27 cellular contexts compared by ENCODE assay signal in genomic region chr5:91291628-91292569, GRCh38.
DNase-seq lines count a peak whose midpoint lies in the region; ATAC-seq, FAIRE-seq and TF ChIP-seq lines count a peak whose summit lies in the region.
"Had no signal": no experiment of that assay in that cellular context is flagged by ENCODE, and none has a peak within 500 bp of the region (broad histone marks: within the 10 kb centered on the region; RNA-seq: fewer than 3 reads in every experiment).

No MANE protein-coding gene starts in this region.

- no peak overlapping the region for H2BK20ac ChIP-seq in IMR-90 (ENCODE audit: low read depth, low read length)

- peak overlapping the region; percentile 39; the same call in 1 of the 2 replicates for H3K18ac ChIP-seq in IMR-90 (ENCODE audit: low read depth, low read length)

- no peak overlapping the region for H3K23ac ChIP-seq in IMR-90 (ENCODE audit: low read depth, low read length)

- no peaks in the 10 kb centered on the region for H3K36me3 Mint-ChIP-seq in activated T-cell treated with anti-CD3 and anti-CD28 coated beads, Interleukin-2, amount 50 U/mL, for 72 hours (ENCODE audit: insufficient read depth in 2 of 2)
- H3K36me3 Mint-ChIP-seq: brain had no signal

- no peaks in the 10 kb centered on the region for H3K27me3 ChIP-seq in IMR-90 (ENCODE audit: control insufficient read depth, insufficient read depth, low read length)
- no peaks in the 10 kb centered on the region for H3K27me3 ChIP-seq in K562 (ENCODE audit: control insufficient read depth in 2 of 2, insufficient read depth in 2 of 2, low read length in 2 of 2)
- H3K27me3 ChIP-seq in thyroid gland, result no peaks in the 10 kb centered on the region
- H3K27me3 ChIP-seq in left lung, result no peaks in the 10 kb centered on the region
- H3K27me3 ChIP-seq: tibial nerve had no signal

- no peaks in the 10 kb centered on the region for H3K79me1 ChIP-seq in IMR-90 (ENCODE audit: low read depth in 1 of 2, low read length in 2 of 2)

- H4K20me1 ChIP-seq in IMR-90 (ENCODE audit: insufficient read depth, low read length) (no peaks in the 10 kb centered on the region), K562 (replicated peaks; ENCODE audit: control insufficient read depth, insufficient read depth, low read length) (no peaks in the 10 kb centered on the region)

- H2AFZ ChIP-seq in IMR-90 (replicated peaks; ENCODE audit: low read length, poor library complexity), result no peak overlapping the region
- H2AFZ ChIP-seq in K562 (ENCODE audit: low read depth, low read length), result peak overlapping the region; percentile 78

- intact Hi-C loops in IMR-90 (cut with micrococcal nuclease), result no loop called here
- intact Hi-C loops in K562 (cut with micrococcal nuclease), result no loop called here
- intact Hi-C loops in thyroid gland (cut with DNase I), result no loop called here
- intact Hi-C loops in left lung (cut with DNase I), result no loop called here

- BruUV-seq in IMR-90 (replicated peaks; lab: Mats Ljungman, UMichigan) (no TSS peak), K562 (replicated peaks; lab: Mats Ljungman, UMichigan) (no TSS peak)

- H3K4me1 ChIP-seq in IMR-90 (ENCODE audit: control insufficient read depth, insufficient read depth, low read length) (peaks cover 7% of the 10 kb centered on the region), K562 (replicated peaks in 1 of 2; ENCODE audit: control insufficient read depth in 2 of 2, insufficient read depth in 2 of 2, low read length in 2 of 2) (peaks cover 0 to 14% of the 10 kb centered on the region in 2 experiments; a peak in 3 of 5 replicates), thyroid gland (peaks cover 39 to 56% of the 10 kb centered on the region in 2 donors), left lung (peaks cover 0 to 7% of the 10 kb centered on the region in 2 donors)

- peak in 1 of 2 donors; percentile 19 for DNase-seq in activated T-cell treated with anti-CD3 and anti-CD28 coated beads, Interleukin-2, amount 50 U/mL, for 72 hours
- DNase-seq in activated T-cell treated with anti-CD3 and anti-CD28 coated beads for 4 hours (no peak), IMR-90 (no peak), K562 (ENCODE audit: extremely low read depth in 1 of 4, low spot score in 3 of 4) (peak in 2 of 4 experiments; percentile 38 to 64), thyroid gland (no peak), left lung (no peak)
- DNase-seq in stimulated activated CD4-positive, alpha-beta T cell treated with anti-CD3 and anti-CD28 coated beads, Interleukin-1b, Interleukin-23, amount 100 ng/mL, for 48 hours, result no peak
- DNase-seq: activated CD8-positive, alpha-beta memory T cell treated with anti-CD3 and anti-CD28 coated beads for 24 hours; activated T-cell treated with anti-CD3 and anti-CD28 coated beads, Interleukin-2, amount 50 U/mL, for 4 hours; effector memory CD4-positive, alpha-beta T cell; H7; hypothalamus; Karpas-422; NCI-H1092; NCI-H187 treated with DMSO at 0.1 percent for 48 hours; NCI-H526 treated with DMSO at 0.1 percent for 48 hours; stimulated activated CD4-positive, alpha-beta T cell treated with anti-CD3 and anti-CD28 coated beads, Interleukin-4, amount 100 ng/mL, for 1 hour; stimulated activated naive CD4-positive, alpha-beta T cell treated with Interleukin-2 at 50 U/mL for 16 hours had no signal

- H2BK5ac ChIP-seq in IMR-90 (ENCODE audit: low read depth, low read length, poor library complexity, severe bottlenecking), result no peak overlapping the region

- peak; percentile 31 to 60 for ATAC-seq in activated T-cell treated with anti-CD3 and anti-CD28 coated beads, Interleukin-2, amount 50 U/mL, for 72 hours (replicated peaks in 1 of 2)
- ATAC-seq in IMR-90 (ENCODE audit: low read depth) (0 out of 2 replicates have a peak, but pooled peaks have one; percentile 35), K562 (peak; percentile 90), left lung (no peak), HG03108 (IDR thresholded peaks at IDR 0.05; ENCODE audit: unreplicated experiment) (no peak)
- ATAC-seq: A549; activated T-cell treated with anti-CD3 and anti-CD28 coated beads, Interleukin-2, amount 50 U/mL, for 4 hours; esophagus mucosa had no signal

- TF ChIP-seq POLR2A in IMR-90 (IDR thresholded peaks at IDR 0.05; ENCODE audit: low read depth, low read length), result no peak
- TF ChIP-seq POLR2A in K562 (conservative IDR thresholded peaks at IDR 0.05), result no peak
- TF ChIP-seq POLR2A in thyroid gland (IDR thresholded peaks at IDR 0.05), result no peak

- H3K27ac Mint-ChIP-seq in activated T-cell treated with anti-CD3 and anti-CD28 coated beads, Interleukin-2, amount 50 U/mL, for 72 hours, result no peak overlapping the region
- H3K27ac Mint-ChIP-seq: B cell; T-helper 2 cell treated with Interferon-gamma antibody and Interleukin-4, amounts not matched to agents 5 μg/mL and 100 μg/mL, for 36 hours had no signal

- TF ChIP-seq RAD21 in IMR-90 (IDR thresholded peaks at IDR 0.05; ENCODE audit: low read length) (no peak), K562 (CRISPR knock-in tag; conservative IDR thresholded peaks at IDR 0.05 in 1 of 2, IDR thresholded peaks at IDR 0.05 in 1 of 2) (no peak; a peak in 1 of 4 replicates)

- H4K5ac ChIP-seq in IMR-90 (ENCODE audit: low read depth, low read length), result no peak overlapping the region

- H3K56ac ChIP-seq in IMR-90 (ENCODE audit: extremely low read depth, insufficient read depth, low read length), result no peak overlapping the region

- H3K27me3 Mint-ChIP-seq in activated T-cell treated with anti-CD3 and anti-CD28 coated beads, Interleukin-2, amount 50 U/mL, for 72 hours (ENCODE audit: low read depth), result no peaks in the 10 kb centered on the region
- H3K27me3 Mint-ChIP-seq: brain had no signal

- no peak overlapping the region for H3K9ac ChIP-seq in IMR-90 (ENCODE audit: low read depth, low read length)
- no peak overlapping the region for H3K9ac ChIP-seq in K562 (ENCODE audit: insufficient read depth in 1 of 2, low read depth in 2 of 2, low read length in 2 of 2)

- peak overlapping the region; percentile 66; the same call in 1 of the 2 replicates for H2AK5ac ChIP-seq in IMR-90 (ENCODE audit: low read depth, low read length)

- H3K4me1 Mint-ChIP-seq in activated T-cell treated with anti-CD3 and anti-CD28 coated beads, Interleukin-2, amount 50 U/mL, for 72 hours (ENCODE audit: low read depth), result peaks cover 27% of the 10 kb centered on the region
- H3K4me1 Mint-ChIP-seq: B cell had no signal

- H3K4me3 ChIP-seq in IMR-90 (ENCODE audit: insufficient read depth, low read depth, low read length) (no peak overlapping the region), K562 (no peak overlapping the region), thyroid gland (replicated peaks in 1 of 3) (no peak overlapping the region), left lung (no peak overlapping the region)
- H3K4me3 ChIP-seq: A549, tibial nerve had no signal

- H3K79me2 ChIP-seq in K562 (ENCODE audit: control insufficient read depth, insufficient read depth, low read length), result no peaks in the 10 kb centered on the region

- no peak overlapping the region for H4K8ac ChIP-seq in IMR-90 (ENCODE audit: low read depth in 2 of 2, low read length in 2 of 2)

- H3K27ac ChIP-seq in IMR-90 (ENCODE audit: insufficient read depth, low read length), result no peak overlapping the region
- H3K27ac ChIP-seq in K562 (ENCODE audit: extremely low read depth, low read depth, low read length), result peak overlapping the region; percentile 22; the same call in 1 of the 3 replicates
- peak overlapping the region; percentile 84 to 91 (median 88) for H3K27ac ChIP-seq in thyroid gland
- no peak overlapping the region for H3K27ac ChIP-seq in left lung
- H3K27ac ChIP-seq: tibial nerve had no signal

- WGBS in IMR-90 (ENCODE audit: extremely low coverage in 2 of 2, insufficient read length in 1 of 2), 2 experiments, result 80% methylated on average over 1 of the region's 4 CpGs; no CpG with 5 or more reads in 1 of the 2 experiments
- 19% methylated on average over 4 of the region's 4 CpGs for WGBS in K562 (ENCODE audit: insufficient coverage, low coverage, missing lambda C conversion rate)
- WGBS in thyroid gland, 2 donors, result 94% methylated on average over 4 of the region's 4 CpGs

- dilution Hi-C loops in IMR-90 (cut with HindIII; ENCODE audit: low sequenced_read_pairs, unreplicated experiment), result no loop called here

- H3K9me1 ChIP-seq in IMR-90 (ENCODE audit: insufficient read depth, low read length) (0 out of 2 replicates have a peak, but pooled peaks cover 5% of the 10 kb centered on the region), K562 (ENCODE audit: control insufficient read depth, insufficient read depth, low read length) (no peaks in the 10 kb centered on the region)

- H3K4me2 ChIP-seq in IMR-90 (ENCODE audit: low read depth, low read length) (no peak overlapping the region), K562 (ENCODE audit: insufficient read depth, low read length) (no peak overlapping the region; the same call in 1 of the 2 replicates)

- CTCF ChIA-PET in IMR-90 (lab: Yijun Ruan, JAX) (interaction anchor here (0.6 to 1.2 kb wide), 2 partner anchors 10 to 126 kb away, joined by 3 read pairs; no protein-coding TSS in a partner anchor), K562 (lab: Yijun Ruan, JAX; ENCODE audit: low intra/inter-chr PET ratio) (no interaction called here)

- H3K36me3 ChIP-seq in IMR-90 (ENCODE audit: control insufficient read depth, insufficient read depth, low read length) (no peaks in the 10 kb centered on the region), K562 (ENCODE audit: control insufficient read depth, insufficient read depth, low read length) (no peaks in the 10 kb centered on the region), thyroid gland (no peaks in the 10 kb centered on the region), left lung (no peaks in the 10 kb centered on the region)
- H3K36me3 ChIP-seq: tibial nerve had no signal

- 0 out of 2 replicates have a peak overlapping the region, but pooled peaks have one; percentile 44 for H3K14ac ChIP-seq in IMR-90 (replicated peaks; ENCODE audit: low read depth, low read length)

- H3K9me3 ChIP-seq in IMR-90 (ENCODE audit: control insufficient read depth, insufficient read depth, low read length) (no peaks in the 10 kb centered on the region), K562 (replicated peaks; ENCODE audit: control insufficient read depth, insufficient read depth, low read depth, low read length) (no peaks in the 10 kb centered on the region), thyroid gland (no peaks in the 10 kb centered on the region), left lung (no peaks in the 10 kb centered on the region)
- H3K9me3 ChIP-seq: tibial nerve had no signal

- H4K91ac ChIP-seq in IMR-90 (ENCODE audit: insufficient read depth, low read depth, low read length), result no peak overlapping the region

- TF ChIP-seq CTCF in IMR-90 (conservative IDR thresholded peaks at IDR 0.05; ENCODE audit: low read depth, low read length) (no peak), K562 (IDR thresholded peaks at IDR 0.05 in 2 of 3, conservative IDR thresholded peaks at IDR 0.05 in 1 of 3; ENCODE audit: insufficient read depth in 2 of 3, low read depth in 1 of 3, low read length in 3 of 3) (no peak), thyroid gland (IDR thresholded peaks at IDR 0.05) (no peak), left lung (IDR thresholded peaks at IDR 0.05) (no peak)

- no peak for TF ChIP-seq EP300 in K562 (IDR thresholded peaks at IDR 0.05; ENCODE audit: low read length)

- H3K9me3 Mint-ChIP-seq in activated T-cell treated with anti-CD3 and anti-CD28 coated beads, Interleukin-2, amount 50 U/mL, for 72 hours, result peaks cover 0 to 3% of the 10 kb centered on the region in 2 donors
- H3K9me3 Mint-ChIP-seq: activated T-cell treated with anti-CD3 and anti-CD28 coated beads, Interleukin-2, amount 50 U/mL, for 4 hours; T-helper 2 cell treated with Interferon-gamma antibody and Interleukin-4, amounts not matched to agents 5 μg/mL and 100 μg/mL, for 36 hours had no signal

- no peak overlapping the region for H2AK9ac ChIP-seq in IMR-90 (replicated peaks; ENCODE audit: low read depth, low read length, poor library complexity)

- in situ Hi-C loops in IMR-90 (cut with MboI; ENCODE audit: low sequenced_read_pairs) (no loop called here), K562 (cut with MboI) (no loop called here)

- peak overlapping the region; percentile 55; the same call in 1 of the 3 replicates for H2BK15ac ChIP-seq in IMR-90 (ENCODE audit: low read depth, low read length)

- POLR2A ChIA-PET in IMR-90 (lab: Charles Lee; ENCODE audit: unreplicated experiment) (interaction anchor here (0.6 kb wide), 1 partner anchor 83 kb away, joined by 3 read pairs; no protein-coding TSS in a partner anchor), K562 (lab: Yijun Ruan, JAX) (interaction anchor here (0.8 to 2.1 kb wide), 6 partner anchors 9 to 93 kb away, joined by 3 to 11 read pairs (median 4); no protein-coding TSS in a partner anchor)

- peak; percentile 55 for FAIRE-seq in K562 (lab: Jason Lieb, UNC)
- FAIRE-seq: frontal cortex, islet of Langerhans had no signal

- H3K4me3 Mint-ChIP-seq in activated T-cell treated with anti-CD3 and anti-CD28 coated beads, Interleukin-2, amount 50 U/mL, for 72 hours, result no peak overlapping the region
- H3K4me3 Mint-ChIP-seq: activated T-cell treated with anti-CD3 and anti-CD28 coated beads, Interleukin-2, amount 50 U/mL, for 4 hours; B cell; brain; T-helper 2 cell treated with Interferon-gamma antibody and Interleukin-4, amounts not matched to agents 5 μg/mL and 100 μg/mL, for 36 hours had no signal

- H3K4ac ChIP-seq in IMR-90 (ENCODE audit: low read depth, low read length), result no peak overlapping the region

- H2BK120ac ChIP-seq in IMR-90 (ENCODE audit: low read depth, low read length), result peak overlapping the region; percentile 25; the same call in 1 of the 2 replicates

Comparison
In these comparisons a context has a peak if more than half of its experiments do, and no peak if none do; other contexts are left out.
1. ATAC-seq: peak in activated T-cell treated with anti-CD3 and anti-CD28 coated beads, Interleukin-2, amount 50 U/mL, for 72 hours (2 of 2), IMR-90 (single experiment) and K562 (single experiment); none in left lung (single experiment) and HG03108 (single experiment).
2. H3K27ac ChIP-seq: peak in K562 (single experiment) and thyroid gland (3 of 3); none in IMR-90 (single experiment) and left lung (0 of 2).